In the genomic region with DNA sequence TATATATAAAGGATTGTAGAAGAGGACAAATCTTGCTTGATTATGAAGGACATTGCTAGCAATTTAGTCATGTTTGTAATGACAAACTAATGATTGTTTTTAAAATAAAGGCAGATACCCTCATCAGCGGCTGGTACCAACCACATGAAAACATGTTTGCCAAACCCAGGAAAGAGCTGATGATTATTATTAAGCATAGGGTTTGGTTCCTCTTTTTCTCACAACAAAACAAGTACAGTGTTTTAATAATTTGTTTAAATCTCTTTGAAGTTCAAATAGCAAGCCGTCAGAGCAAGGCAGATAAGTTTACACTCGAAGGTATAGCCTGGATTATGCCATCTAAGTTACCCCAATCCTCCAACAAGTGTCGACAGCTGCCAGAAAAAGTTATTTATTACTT, we compare ENCODE assay signal across 1 cellular context.
TF ChIP-seq lines count a peak whose summit lies in the region.

No MANE protein-coding gene starts in this region.

TF ChIP-seq in GM12878, 131 proteins besides CTCF, POLR2A, EP300 and RAD21 (continued from another document):
- TF ChIP-seq, protein P1, sequence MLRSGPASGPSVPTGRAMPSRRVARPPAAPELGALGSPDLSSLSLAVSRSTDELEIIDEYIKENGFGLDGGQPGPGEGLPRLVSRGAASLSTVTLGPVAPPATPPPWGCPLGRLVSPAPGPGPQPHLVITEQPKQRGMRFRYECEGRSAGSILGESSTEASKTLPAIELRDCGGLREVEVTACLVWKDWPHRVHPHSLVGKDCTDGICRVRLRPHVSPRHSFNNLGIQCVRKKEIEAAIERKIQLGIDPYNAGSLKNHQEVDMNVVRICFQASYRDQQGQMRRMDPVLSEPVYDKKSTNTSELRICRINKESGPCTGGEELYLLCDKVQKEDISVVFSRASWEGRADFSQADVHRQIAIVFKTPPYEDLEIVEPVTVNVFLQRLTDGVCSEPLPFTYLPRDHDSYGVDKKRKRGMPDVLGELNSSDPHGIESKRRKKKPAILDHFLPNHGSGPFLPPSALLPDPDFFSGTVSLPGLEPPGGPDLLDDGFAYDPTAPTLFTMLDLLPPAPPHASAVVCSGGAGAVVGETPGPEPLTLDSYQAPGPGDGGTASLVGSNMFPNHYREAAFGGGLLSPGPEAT (IDR thresholded peaks at IDR 0.05; ENCODE audit: low read depth) = no peak
- TF ChIP-seq SP1 (IDR thresholded peaks at IDR 0.05; ENCODE audit: low read depth, low read length) (no peak), FOS (IDR thresholded peaks at IDR 0.05; ENCODE audit: borderline replicate concordance, extremely low read depth, insufficient read length) (no peak), NR2F1 (conservative IDR thresholded peaks at IDR 0.05) (no peak), RFX5 (IDR thresholded peaks at IDR 0.05; ENCODE audit: low read depth, low read length) (no peak), DPF2 (IDR thresholded peaks at IDR 0.05) (no peak), MTA2 (IDR thresholded peaks at IDR 0.05; ENCODE audit: low read depth) (peak; percentile 77), RELA (IDR thresholded peaks at IDR 0.05; ENCODE audit: borderline replicate concordance, partially characterized antibody) (no peak), GABPA (IDR thresholded peaks at IDR 0.05; ENCODE audit: low read depth) (no peak), TAF1 (IDR thresholded peaks at IDR 0.05; ENCODE audit: borderline replicate concordance, low read depth, low read length) (no peak), RUNX3 (IDR thresholded peaks at IDR 0.05; ENCODE audit: low read length) (peak; percentile 19; the same call in 1 of the 2 replicates), BHLHE40 (IDR thresholded peaks at IDR 0.05; ENCODE audit: borderline replicate concordance in 1 of 2, low read depth in 2 of 2, low read length in 1 of 2) (no peak), LARP7 (IDR thresholded peaks at IDR 0.05) (no peak), PML (IDR thresholded peaks at IDR 0.05; ENCODE audit: low read length) (no peak), MYB (IDR thresholded peaks at IDR 0.05; ENCODE audit: borderline replicate concordance, low read depth, low read length) (no peak), ZNF622 (IDR thresholded peaks at IDR 0.05) (no peak), IKZF2 (IDR thresholded peaks at IDR 0.05) (peak in 1 of 2 experiments; percentile 24; a peak in 2 of 4 replicates), RBBP5 (conservative IDR thresholded peaks at IDR 0.05) (no peak)
- TF ChIP-seq, protein P2, sequence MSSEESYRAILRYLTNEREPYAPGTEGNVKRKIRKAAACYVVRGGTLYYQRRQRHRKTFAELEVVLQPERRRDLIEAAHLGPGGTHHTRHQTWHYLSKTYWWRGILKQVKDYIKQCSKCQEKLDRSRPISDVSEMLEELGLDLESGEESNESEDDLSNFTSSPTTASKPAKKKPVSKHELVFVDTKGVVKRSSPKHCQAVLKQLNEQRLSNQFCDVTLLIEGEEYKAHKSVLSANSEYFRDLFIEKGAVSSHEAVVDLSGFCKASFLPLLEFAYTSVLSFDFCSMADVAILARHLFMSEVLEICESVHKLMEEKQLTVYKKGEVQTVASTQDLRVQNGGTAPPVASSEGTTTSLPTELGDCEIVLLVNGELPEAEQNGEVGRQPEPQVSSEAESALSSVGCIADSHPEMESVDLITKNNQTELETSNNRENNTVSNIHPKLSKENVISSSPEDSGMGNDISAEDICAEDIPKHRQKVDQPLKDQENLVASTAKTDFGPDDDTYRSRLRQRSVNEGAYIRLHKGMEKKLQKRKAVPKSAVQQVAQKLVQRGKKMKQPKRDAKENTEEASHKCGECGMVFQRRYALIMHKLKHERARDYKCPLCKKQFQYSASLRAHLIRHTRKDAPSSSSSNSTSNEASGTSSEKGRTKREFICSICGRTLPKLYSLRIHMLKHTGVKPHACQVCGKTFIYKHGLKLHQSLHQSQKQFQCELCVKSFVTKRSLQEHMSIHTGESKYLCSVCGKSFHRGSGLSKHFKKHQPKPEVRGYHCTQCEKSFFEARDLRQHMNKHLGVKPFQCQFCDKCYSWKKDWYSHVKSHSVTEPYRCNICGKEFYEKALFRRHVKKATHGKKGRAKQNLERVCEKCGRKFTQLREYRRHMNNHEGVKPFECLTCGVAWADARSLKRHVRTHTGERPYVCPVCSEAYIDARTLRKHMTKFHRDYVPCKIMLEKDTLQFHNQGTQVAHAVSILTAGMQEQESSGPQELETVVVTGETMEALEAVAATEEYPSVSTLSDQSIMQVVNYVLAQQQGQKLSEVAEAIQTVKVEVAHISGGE (CRISPR knock-in tag; IDR thresholded peaks at IDR 0.05) = no peak
- TF ChIP-seq, protein P3, sequence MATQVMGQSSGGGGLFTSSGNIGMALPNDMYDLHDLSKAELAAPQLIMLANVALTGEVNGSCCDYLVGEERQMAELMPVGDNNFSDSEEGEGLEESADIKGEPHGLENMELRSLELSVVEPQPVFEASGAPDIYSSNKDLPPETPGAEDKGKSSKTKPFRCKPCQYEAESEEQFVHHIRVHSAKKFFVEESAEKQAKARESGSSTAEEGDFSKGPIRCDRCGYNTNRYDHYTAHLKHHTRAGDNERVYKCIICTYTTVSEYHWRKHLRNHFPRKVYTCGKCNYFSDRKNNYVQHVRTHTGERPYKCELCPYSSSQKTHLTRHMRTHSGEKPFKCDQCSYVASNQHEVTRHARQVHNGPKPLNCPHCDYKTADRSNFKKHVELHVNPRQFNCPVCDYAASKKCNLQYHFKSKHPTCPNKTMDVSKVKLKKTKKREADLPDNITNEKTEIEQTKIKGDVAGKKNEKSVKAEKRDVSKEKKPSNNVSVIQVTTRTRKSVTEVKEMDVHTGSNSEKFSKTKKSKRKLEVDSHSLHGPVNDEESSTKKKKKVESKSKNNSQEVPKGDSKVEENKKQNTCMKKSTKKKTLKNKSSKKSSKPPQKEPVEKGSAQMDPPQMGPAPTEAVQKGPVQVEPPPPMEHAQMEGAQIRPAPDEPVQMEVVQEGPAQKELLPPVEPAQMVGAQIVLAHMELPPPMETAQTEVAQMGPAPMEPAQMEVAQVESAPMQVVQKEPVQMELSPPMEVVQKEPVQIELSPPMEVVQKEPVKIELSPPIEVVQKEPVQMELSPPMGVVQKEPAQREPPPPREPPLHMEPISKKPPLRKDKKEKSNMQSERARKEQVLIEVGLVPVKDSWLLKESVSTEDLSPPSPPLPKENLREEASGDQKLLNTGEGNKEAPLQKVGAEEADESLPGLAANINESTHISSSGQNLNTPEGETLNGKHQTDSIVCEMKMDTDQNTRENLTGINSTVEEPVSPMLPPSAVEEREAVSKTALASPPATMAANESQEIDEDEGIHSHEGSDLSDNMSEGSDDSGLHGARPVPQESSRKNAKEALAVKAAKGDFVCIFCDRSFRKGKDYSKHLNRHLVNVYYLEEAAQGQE (IDR thresholded peaks at IDR 0.05; ENCODE audit: low read depth, low read length) = no peak
- TF ChIP-seq, protein P4, sequence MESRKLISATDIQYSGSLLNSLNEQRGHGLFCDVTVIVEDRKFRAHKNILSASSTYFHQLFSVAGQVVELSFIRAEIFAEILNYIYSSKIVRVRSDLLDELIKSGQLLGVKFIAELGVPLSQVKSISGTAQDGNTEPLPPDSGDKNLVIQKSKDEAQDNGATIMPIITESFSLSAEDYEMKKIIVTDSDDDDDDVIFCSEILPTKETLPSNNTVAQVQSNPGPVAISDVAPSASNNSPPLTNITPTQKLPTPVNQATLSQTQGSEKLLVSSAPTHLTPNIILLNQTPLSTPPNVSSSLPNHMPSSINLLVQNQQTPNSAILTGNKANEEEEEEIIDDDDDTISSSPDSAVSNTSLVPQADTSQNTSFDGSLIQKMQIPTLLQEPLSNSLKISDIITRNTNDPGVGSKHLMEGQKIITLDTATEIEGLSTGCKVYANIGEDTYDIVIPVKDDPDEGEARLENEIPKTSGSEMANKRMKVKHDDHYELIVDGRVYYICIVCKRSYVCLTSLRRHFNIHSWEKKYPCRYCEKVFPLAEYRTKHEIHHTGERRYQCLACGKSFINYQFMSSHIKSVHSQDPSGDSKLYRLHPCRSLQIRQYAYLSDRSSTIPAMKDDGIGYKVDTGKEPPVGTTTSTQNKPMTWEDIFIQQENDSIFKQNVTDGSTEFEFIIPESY (IDR thresholded peaks at IDR 0.05) = no peak
